In genomic region chr14:68685419-68686211, GRCh38 we compare ENCODE assay signal across 8 cellular contexts.
DNase-seq lines count a peak whose midpoint lies in the region; ATAC-seq and TF ChIP-seq lines count a peak whose summit lies in the region.

No MANE protein-coding gene starts in this region.

- BruUV-seq in PC-3 (replicated peaks; lab: Mats Ljungman, UMichigan) = TSS peak; percentile 66

- intact Hi-C loops in PC-3 (cut with micrococcal nuclease) = loop anchor here (1.0 to 2.0 kb wide), 3 partner anchors 95 to 435 kb away; no protein-coding TSS in a partner anchor

- POLR2A ChIA-PET in PC-3 (lab: Charles Lee; ENCODE audit: unreplicated experiment) = interaction anchor here (0.5 to 0.8 kb wide), 7 partner anchors 102 to 436 kb away, joined by 3 to 16 read pairs (median 3); no protein-coding TSS in a partner anchor

- WGBS in lung, 2 donors = 59 to 71% methylated on average over 12 of the region's 12 CpGs

- DNase-seq in PC-3 (peak; percentile 95), lung (ENCODE audit: low spot score) (no peak), amniotic stem cell (lab: John Stamatoyannopoulos, UW) (no peak), anterior cingulate cortex (lab: John Stamatoyannopoulos, UW) (no peak)
- peak; percentile 72 for DNase-seq in activated gamma-delta T cell treated with anti-CD3 and anti-CD28 coated beads, Interleukin-2, amount 50 U/mL, for 16 hours (ENCODE audit: low read depth)
- peak; percentile 63 for DNase-seq in stimulated activated CD8-positive, alpha-beta memory T cell treated with anti-CD3 and anti-CD28 coated beads, Interleukin-4, amount 100 ng/mL, for 24 hours (ENCODE audit: low read depth)

- H3K9me3 ChIP-seq in PC-3 (ENCODE audit: low read length) (no peaks in the 10 kb centered on the region; the same call in 1 of the 2 replicates), lung (ENCODE audit: control insufficient read depth in 2 of 2, insufficient read depth in 1 of 2, low read length in 1 of 2) (no peaks in the 10 kb centered on the region)

- H3K36me3 ChIP-seq in PC-3 (ENCODE audit: low read depth, low read length) (0 out of 2 replicates have a peak, but pooled peaks cover 4% of the 10 kb centered on the region), lung (ENCODE audit: control insufficient read depth in 2 of 2, insufficient read depth in 2 of 2, low read length in 2 of 2) (no peaks in the 10 kb centered on the region)

- H3K9me2 ChIP-seq in PC-3 (replicated peaks; ENCODE audit: low read length) = no peaks in the 10 kb centered on the region

- H3K9ac ChIP-seq in PC-3 (ENCODE audit: low read length) = peak overlapping the region; percentile 59

- H3K4me1 ChIP-seq in PC-3 (ENCODE audit: insufficient read depth, low read length) (peaks cover 75% of the 10 kb centered on the region), lung (ENCODE audit: control insufficient read depth in 2 of 2, insufficient read depth in 2 of 2, low read length in 2 of 2) (peaks cover 16 to 28% of the 10 kb centered on the region in 2 donors)

- no peaks in the 10 kb centered on the region for H3K27me3 ChIP-seq in PC-3 (ENCODE audit: low read length)
- no peaks in the 10 kb centered on the region for H3K27me3 ChIP-seq in lung (ENCODE audit: control insufficient read depth, insufficient read depth)

- TF ChIP-seq CTCF in PC-3 (conservative IDR thresholded peaks at IDR 0.05; ENCODE audit: low read depth, low read length) (no peak), lung (IDR thresholded peaks at IDR 0.05; ENCODE audit: control extremely low read depth, extremely low read depth) (no peak)

- H3F3A ChIP-seq in PC-3 (ENCODE audit: low read length, unreplicated experiment) = peaks cover 8% of the 10 kb centered on the region

- H3K4me3 ChIP-seq in PC-3 (ENCODE audit: low read length) (no peak overlapping the region), lung (no peak overlapping the region)

- H3K27ac ChIP-seq in PC-3 (ENCODE audit: low read length) (peak overlapping the region; percentile 96), lung (ENCODE audit: low read depth in 1 of 2, low read length in 1 of 2) (peak overlapping the region in 1 of 2 donors; percentile 42)

- H2AFZ ChIP-seq in PC-3 (ENCODE audit: low read length) = peak overlapping the region; percentile 48

- H4K20me1 ChIP-seq in PC-3 (ENCODE audit: low read length) = no peaks in the 10 kb centered on the region

- ATAC-seq in GM18873 (IDR thresholded peaks at IDR 0.05; ENCODE audit: low FRiP score, unreplicated experiment) (peak; percentile 60), HG02981 (IDR thresholded peaks at IDR 0.05; ENCODE audit: unreplicated experiment) (peak; percentile 76), PC-3 (peak; percentile 67), lung (ENCODE audit: insufficient read depth, low FRiP score) (peak; percentile 60)

- CTCF ChIA-PET in PC-3 (lab: Charles Lee) = interaction anchor here (0.7 kb wide), 1 partner anchor 434 kb away, joined by 3 read pairs; no protein-coding TSS in a partner anchor

- no peaks in the 10 kb centered on the region for H3K79me2 ChIP-seq in PC-3 (ENCODE audit: low read length)

- peak overlapping the region; percentile 48 for H3K4me2 ChIP-seq in PC-3 (ENCODE audit: low read length)

Comparison
In these comparisons a context has a peak if more than half of its experiments do, and no peak if none do; other contexts are left out.
1. DNase-seq: peak in PC-3 (single experiment), activated gamma-delta T cell treated with anti-CD3 and anti-CD28 coated beads, Interleukin-2, amount 50 U/mL, for 16 hours (single experiment) and stimulated activated CD8-positive, alpha-beta memory T cell treated with anti-CD3 and anti-CD28 coated beads, Interleukin-4, amount 100 ng/mL, for 24 hours (single experiment); none in lung (single experiment), amniotic stem cell (single experiment) and anterior cingulate cortex (0 of 58).
2. Peak in every context shown above with its lines, with median percentiles within 50 percentile points of each other: ATAC-seq.